1 cellular context compared by ENCODE assay signal in genomic region chr11:93570759-93571413, GRCh38.
TF ChIP-seq lines count a peak whose summit lies in the region.

No MANE protein-coding gene starts in this region.

TF ChIP-seq in HepG2, 621 proteins besides CTCF, POLR2A, EP300 and RAD21 (continued from another document and continues in another):
- TF ChIP-seq, protein P1, sequence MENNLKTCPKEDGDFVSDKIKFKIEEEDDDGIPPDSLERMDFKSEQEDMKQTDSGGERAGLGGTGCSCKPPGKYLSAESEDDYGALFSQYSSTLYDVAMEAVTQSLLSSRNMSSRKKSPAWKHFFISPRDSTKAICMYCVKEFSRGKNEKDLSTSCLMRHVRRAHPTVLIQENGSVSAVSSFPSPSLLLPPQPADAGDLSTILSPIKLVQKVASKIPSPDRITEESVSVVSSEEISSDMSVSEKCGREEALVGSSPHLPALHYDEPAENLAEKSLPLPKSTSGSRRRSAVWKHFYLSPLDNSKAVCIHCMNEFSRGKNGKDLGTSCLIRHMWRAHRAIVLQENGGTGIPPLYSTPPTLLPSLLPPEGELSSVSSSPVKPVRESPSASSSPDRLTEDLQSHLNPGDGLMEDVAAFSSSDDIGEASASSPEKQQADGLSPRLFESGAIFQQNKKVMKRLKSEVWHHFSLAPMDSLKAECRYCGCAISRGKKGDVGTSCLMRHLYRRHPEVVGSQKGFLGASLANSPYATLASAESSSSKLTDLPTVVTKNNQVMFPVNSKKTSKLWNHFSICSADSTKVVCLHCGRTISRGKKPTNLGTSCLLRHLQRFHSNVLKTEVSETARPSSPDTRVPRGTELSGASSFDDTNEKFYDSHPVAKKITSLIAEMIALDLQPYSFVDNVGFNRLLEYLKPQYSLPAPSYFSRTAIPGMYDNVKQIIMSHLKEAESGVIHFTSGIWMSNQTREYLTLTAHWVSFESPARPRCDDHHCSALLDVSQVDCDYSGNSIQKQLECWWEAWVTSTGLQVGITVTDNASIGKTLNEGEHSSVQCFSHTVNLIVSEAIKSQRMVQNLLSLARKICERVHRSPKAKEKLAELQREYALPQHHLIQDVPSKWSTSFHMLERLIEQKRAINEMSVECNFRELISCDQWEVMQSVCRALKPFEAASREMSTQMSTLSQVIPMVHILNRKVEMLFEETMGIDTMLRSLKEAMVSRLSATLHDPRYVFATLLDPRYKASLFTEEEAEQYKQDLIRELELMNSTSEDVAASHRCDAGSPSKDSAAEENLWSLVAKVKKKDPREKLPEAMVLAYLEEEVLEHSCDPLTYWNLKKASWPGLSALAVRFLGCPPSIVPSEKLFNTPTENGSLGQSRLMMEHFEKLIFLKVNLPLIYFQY (CRISPR knock-in tag; IDR thresholded peaks at IDR 0.05; ENCODE audit: borderline replicate concordance): 0 out of 2 replicates have a peak, but pooled peaks have one; percentile 40
- TF ChIP-seq KDM6A (CRISPR knock-in tag; IDR thresholded peaks at IDR 0.05; ENCODE audit: low read depth) (peak; percentile 24; the same call in 1 of the 2 replicates), RFXAP (CRISPR knock-in tag; IDR thresholded peaks at IDR 0.05; ENCODE audit: borderline replicate concordance) (peak; percentile 65), ZNF20 (CRISPR knock-in tag; IDR thresholded peaks at IDR 0.05) (no peak), ZBTB44 (CRISPR knock-in tag; IDR thresholded peaks at IDR 0.05) (no peak), ZNF10 (CRISPR knock-in tag; IDR thresholded peaks at IDR 0.05; ENCODE audit: borderline replicate concordance, low read depth) (no peak), HHEX (CRISPR knock-in tag; IDR thresholded peaks at IDR 0.05) (no peak), DNMT3B (CRISPR knock-in tag; conservative IDR thresholded peaks at IDR 0.05) (no peak), ZNF136 (CRISPR knock-in tag; IDR thresholded peaks at IDR 0.05; ENCODE audit: low read depth) (no peak), MTF1 (CRISPR knock-in tag; IDR thresholded peaks at IDR 0.05) (no peak), RELA (CRISPR knock-in tag; IDR thresholded peaks at IDR 0.05) (no peak), SMARCE1 (IDR thresholded peaks at IDR 0.05; ENCODE audit: borderline replicate concordance) (no peak), FOXO1 (CRISPR knock-in tag; IDR thresholded peaks at IDR 0.05) (peak; percentile 86), SNAPC2 (CRISPR knock-in tag; IDR thresholded peaks at IDR 0.05) (no peak), HOXA5 (CRISPR knock-in tag; IDR thresholded peaks at IDR 0.05) (peak; percentile 73; the same call in 1 of the 2 replicates), ZNF646 (CRISPR knock-in tag; IDR thresholded peaks at IDR 0.05) (no peak), KLF16 (CRISPR knock-in tag; IDR thresholded peaks at IDR 0.05) (peak in 1 of 2 experiments; percentile 70; a peak in 1 of 4 replicates), ZNF446 (CRISPR knock-in tag; IDR thresholded peaks at IDR 0.05) (no peak), ZNF230 (CRISPR knock-in tag; IDR thresholded peaks at IDR 0.05) (no peak), ZNF7 (CRISPR knock-in tag; IDR thresholded peaks at IDR 0.05) (no peak), ZZZ3 (CRISPR knock-in tag; IDR thresholded peaks at IDR 0.05; ENCODE audit: borderline replicate concordance) (no peak), PHF20 (CRISPR knock-in tag; IDR thresholded peaks at IDR 0.05) (no peak), ZSCAN25 (CRISPR knock-in tag; IDR thresholded peaks at IDR 0.05) (no peak), ZBTB46 (CRISPR knock-in tag; IDR thresholded peaks at IDR 0.05; ENCODE audit: borderline replicate concordance) (no peak)
- TF ChIP-seq, protein P2, sequence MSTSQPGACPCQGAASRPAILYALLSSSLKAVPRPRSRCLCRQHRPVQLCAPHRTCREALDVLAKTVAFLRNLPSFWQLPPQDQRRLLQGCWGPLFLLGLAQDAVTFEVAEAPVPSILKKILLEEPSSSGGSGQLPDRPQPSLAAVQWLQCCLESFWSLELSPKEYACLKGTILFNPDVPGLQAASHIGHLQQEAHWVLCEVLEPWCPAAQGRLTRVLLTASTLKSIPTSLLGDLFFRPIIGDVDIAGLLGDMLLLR (CRISPR knock-in tag; IDR thresholded peaks at IDR 0.05): no peak
- TF ChIP-seq, protein P3, sequence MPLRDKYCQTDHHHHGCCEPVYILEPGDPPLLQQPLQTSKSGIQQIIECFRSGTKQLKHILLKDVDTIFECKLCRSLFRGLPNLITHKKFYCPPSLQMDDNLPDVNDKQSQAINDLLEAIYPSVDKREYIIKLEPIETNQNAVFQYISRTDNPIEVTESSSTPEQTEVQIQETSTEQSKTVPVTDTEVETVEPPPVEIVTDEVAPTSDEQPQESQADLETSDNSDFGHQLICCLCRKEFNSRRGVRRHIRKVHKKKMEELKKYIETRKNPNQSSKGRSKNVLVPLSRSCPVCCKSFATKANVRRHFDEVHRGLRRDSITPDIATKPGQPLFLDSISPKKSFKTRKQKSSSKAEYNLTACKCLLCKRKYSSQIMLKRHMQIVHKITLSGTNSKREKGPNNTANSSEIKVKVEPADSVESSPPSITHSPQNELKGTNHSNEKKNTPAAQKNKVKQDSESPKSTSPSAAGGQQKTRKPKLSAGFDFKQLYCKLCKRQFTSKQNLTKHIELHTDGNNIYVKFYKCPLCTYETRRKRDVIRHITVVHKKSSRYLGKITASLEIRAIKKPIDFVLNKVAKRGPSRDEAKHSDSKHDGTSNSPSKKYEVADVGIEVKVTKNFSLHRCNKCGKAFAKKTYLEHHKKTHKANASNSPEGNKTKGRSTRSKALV (CRISPR knock-in tag; IDR thresholded peaks at IDR 0.05): no peak
- TF ChIP-seq, protein P4, sequence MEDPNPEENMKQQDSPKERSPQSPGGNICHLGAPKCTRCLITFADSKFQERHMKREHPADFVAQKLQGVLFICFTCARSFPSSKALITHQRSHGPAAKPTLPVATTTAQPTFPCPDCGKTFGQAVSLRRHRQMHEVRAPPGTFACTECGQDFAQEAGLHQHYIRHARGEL (CRISPR knock-in tag; IDR thresholded peaks at IDR 0.05): no peak
- TF ChIP-seq, protein P5, sequence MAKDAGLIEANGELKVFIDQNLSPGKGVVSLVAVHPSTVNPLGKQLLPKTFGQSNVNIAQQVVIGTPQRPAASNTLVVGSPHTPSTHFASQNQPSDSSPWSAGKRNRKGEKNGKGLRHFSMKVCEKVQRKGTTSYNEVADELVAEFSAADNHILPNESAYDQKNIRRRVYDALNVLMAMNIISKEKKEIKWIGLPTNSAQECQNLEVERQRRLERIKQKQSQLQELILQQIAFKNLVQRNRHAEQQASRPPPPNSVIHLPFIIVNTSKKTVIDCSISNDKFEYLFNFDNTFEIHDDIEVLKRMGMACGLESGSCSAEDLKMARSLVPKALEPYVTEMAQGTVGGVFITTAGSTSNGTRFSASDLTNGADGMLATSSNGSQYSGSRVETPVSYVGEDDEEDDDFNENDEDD (CRISPR knock-in tag; IDR thresholded peaks at IDR 0.05; ENCODE audit: borderline replicate concordance): peak; percentile 48; the same call in 1 of the 2 replicates
